Comparison of ENCODE assay signal across 13 cellular contexts in genomic region chr1:9321480-9321849, GRCh38. TPM values are rescaled to one million over a fixed set of nuclear protein-coding genes. Genes with fewer than 3 reads are reported as not detected.
DNase-seq lines count a peak whose midpoint lies in the region; ATAC-seq and TF ChIP-seq lines count a peak whose summit lies in the region.
"Had no signal": no experiment of that assay in that cellular context is flagged by ENCODE, and none has a peak within 500 bp of the region (broad histone marks: within the 10 kb centered on the region; RNA-seq: fewer than 3 reads in every experiment).

No MANE protein-coding gene starts in this region.

- H3K4me3 Mint-ChIP-seq in activated T-cell treated with anti-CD3 and anti-CD28 coated beads, Interleukin-2, amount 50 U/mL, for 24 hours = no peak overlapping the region

- peaks cover 21% of the 10 kb centered on the region for H3K4me1 Mint-ChIP-seq in activated T-cell treated with anti-CD3 and anti-CD28 coated beads, Interleukin-2, amount 50 U/mL, for 24 hours (ENCODE audit: low read depth)

- H3K27ac ChIP-seq in IMR-90 (ENCODE audit: insufficient read depth, low read length) = peak overlapping the region; percentile 85
- H3K27ac ChIP-seq in ascending aorta = peak overlapping the region; percentile 46 to 95
- H3K27ac ChIP-seq in testis = no peak overlapping the region
- H3K27ac ChIP-seq: neutrophil had no signal

- H3K4ac ChIP-seq in IMR-90 (ENCODE audit: low read depth, low read length) = peak overlapping the region; percentile 79

- H2BK15ac ChIP-seq in IMR-90 (ENCODE audit: low read depth, low read length) = 0 out of 3 replicates have a peak overlapping the region, but pooled peaks have one; percentile 6

- TF ChIP-seq CTCF in IMR-90 (conservative IDR thresholded peaks at IDR 0.05; ENCODE audit: low read depth, low read length) = no peak
- no peak for TF ChIP-seq CTCF in ascending aorta (IDR thresholded peaks at IDR 0.05)
- TF ChIP-seq CTCF in testis (IDR thresholded peaks at IDR 0.05) = no peak
- no peak for TF ChIP-seq CTCF in GM10248 (IDR thresholded peaks at IDR 0.05; ENCODE audit: control extremely low read depth, extremely low read depth, low read depth, missing control alignments)

- peak overlapping the region; percentile 35; the same call in 1 of the 2 replicates for H3K56ac ChIP-seq in IMR-90 (ENCODE audit: extremely low read depth, insufficient read depth, low read length)

- TF ChIP-seq RAD21 in IMR-90 (IDR thresholded peaks at IDR 0.05; ENCODE audit: low read length) = no peak

- BruUV-seq in IMR-90 (replicated peaks; lab: Mats Ljungman, UMichigan) = no TSS peak

- peaks cover 47% of the 10 kb centered on the region for H3K4me1 ChIP-seq in IMR-90 (ENCODE audit: control insufficient read depth, insufficient read depth, low read length)
- peaks cover 53 to 88% of the 10 kb centered on the region in 2 donors for H3K4me1 ChIP-seq in ascending aorta
- peaks cover 43% of the 10 kb centered on the region for H3K4me1 ChIP-seq in testis

- H3K9me1 ChIP-seq in IMR-90 (ENCODE audit: insufficient read depth, low read length) = peaks cover 65% of the 10 kb centered on the region

- peak overlapping the region; percentile 19 for H3K9ac ChIP-seq in IMR-90 (ENCODE audit: low read depth, low read length)

- peak overlapping the region; percentile 74; the same call in 1 of the 2 replicates for H3K23ac ChIP-seq in IMR-90 (ENCODE audit: low read depth, low read length)

- H4K20me1 ChIP-seq in IMR-90 (ENCODE audit: insufficient read depth, low read length) = peaks cover 99% of the 10 kb centered on the region

- intact Hi-C loops in IMR-90 (cut with micrococcal nuclease) = loop anchor here (2.0 kb wide), 1 partner anchor 27 kb away; no protein-coding TSS in a partner anchor
- intact Hi-C loops in ascending aorta (cut with DNase I) = no loop called here
- intact Hi-C loops in testis (cut with DNase I; ENCODE audit: low total_unique reads) = no loop called here

- no peaks in the 10 kb centered on the region for H3K27me3 Mint-ChIP-seq in activated T-cell treated with anti-CD3 and anti-CD28 coated beads, Interleukin-2, amount 50 U/mL, for 24 hours
- H3K27me3 Mint-ChIP-seq: IgD-negative memory B cell had no signal

- H2AFZ ChIP-seq in IMR-90 (replicated peaks; ENCODE audit: low read length, poor library complexity) = peak overlapping the region; percentile 68

- peak overlapping the region; percentile 90 for H2BK5ac ChIP-seq in IMR-90 (ENCODE audit: low read depth, low read length, poor library complexity, severe bottlenecking)

- H4K8ac ChIP-seq in IMR-90 (ENCODE audit: low read depth in 2 of 2, low read length in 2 of 2) = peak overlapping the region in 1 of 2 experiments; percentile 41; a peak in 1 of 4 replicates

- dilution Hi-C loops in IMR-90 (cut with HindIII; ENCODE audit: low sequenced_read_pairs, unreplicated experiment) = no loop called here

- H3K18ac ChIP-seq in IMR-90 (ENCODE audit: low read depth, low read length) = peak overlapping the region; percentile 50; the same call in 1 of the 2 replicates

- H2BK120ac ChIP-seq in IMR-90 (ENCODE audit: low read depth, low read length) = peak overlapping the region; percentile 82

- peak; percentile 79 for ATAC-seq in IMR-90 (ENCODE audit: low read depth)

- no peaks in the 10 kb centered on the region; the same call in 1 of the 2 replicates for H3K36me3 ChIP-seq in IMR-90 (ENCODE audit: control insufficient read depth, insufficient read depth, low read length)
- H3K36me3 ChIP-seq in ascending aorta = peaks cover 0 to 3% of the 10 kb centered on the region in 2 donors
- no peaks in the 10 kb centered on the region for H3K36me3 ChIP-seq in testis (ENCODE audit: low read depth, missing control alignments)
- H3K36me3 ChIP-seq in H7 (replicated peaks; ENCODE audit: control insufficient read depth, insufficient read depth, low read length) = no peaks in the 10 kb centered on the region
- H3K36me3 ChIP-seq: neutrophil had no signal

- peak overlapping the region; percentile 61 for H2AK9ac ChIP-seq in IMR-90 (replicated peaks; ENCODE audit: low read depth, low read length, poor library complexity)

- peak overlapping the region; percentile 21; the same call in 1 of the 2 replicates for H3K4me3 ChIP-seq in IMR-90 (ENCODE audit: insufficient read depth, low read depth, low read length)
- H3K4me3 ChIP-seq in ascending aorta = peak overlapping the region in 1 of 2 donors; percentile 23
- H3K4me3 ChIP-seq in testis = no peak overlapping the region
- no peak overlapping the region for H3K4me3 ChIP-seq in H7 (ENCODE audit: insufficient read depth, low read depth, low read length)

- peak overlapping the region; percentile 75 for H4K91ac ChIP-seq in IMR-90 (ENCODE audit: insufficient read depth, low read depth, low read length)

- H3K36me3 Mint-ChIP-seq in activated T-cell treated with anti-CD3 and anti-CD28 coated beads, Interleukin-2, amount 50 U/mL, for 24 hours (ENCODE audit: low read depth) = no peaks in the 10 kb centered on the region

- TF ChIP-seq POLR2A in IMR-90 (IDR thresholded peaks at IDR 0.05; ENCODE audit: low read depth, low read length) = no peak
- no peak for TF ChIP-seq POLR2A in testis (IDR thresholded peaks at IDR 0.05)

- no peaks in the 10 kb centered on the region for H3K9me3 Mint-ChIP-seq in activated T-cell treated with anti-CD3 and anti-CD28 coated beads, Interleukin-2, amount 50 U/mL, for 24 hours
- H3K9me3 Mint-ChIP-seq: IgD-negative memory B cell had no signal

- in situ Hi-C loops in IMR-90 (cut with MboI; ENCODE audit: low sequenced_read_pairs) = no loop called here

- peak overlapping the region; percentile 11; the same call in 1 of the 2 replicates for H4K5ac ChIP-seq in IMR-90 (ENCODE audit: low read depth, low read length)

- H3K4me2 ChIP-seq in IMR-90 (ENCODE audit: low read depth, low read length) = peak overlapping the region; percentile 91

- DNase-seq in IMR-90 = peak; percentile 91
- no peak for DNase-seq in ascending aorta (ENCODE audit: low spot score in 2 of 2)
- peak; percentile 14 for DNase-seq in glomerular visceral epithelial cell (ENCODE audit: extremely low spot score)
- peak; percentile 57 for DNase-seq in testis
- DNase-seq in activated T-cell treated with anti-CD3 and anti-CD28 coated beads, Interleukin-2, amount 50 U/mL, for 24 hours = no peak
- no peak for DNase-seq in GM10248 (ENCODE audit: extremely low spot score)
- DNase-seq in H7 = no peak
- DNase-seq in NCI-H510A treated with DMSO at 0.1 percent for 48 hours (lab: John Stamatoyannopoulos, UW) = no peak
- DNase-seq: activated CD8-positive, alpha-beta memory T cell treated with anti-CD3 and anti-CD28 coated beads, Interleukin-2, amount 50 U/mL, for 48 hours; EL; NCI-H226 had no signal

- POLR2A ChIA-PET in IMR-90 (lab: Charles Lee; ENCODE audit: unreplicated experiment) = interaction anchor here (0.6 to 0.7 kb wide), 4 partner anchors 24 to 137 kb away, joined by 4 to 17 read pairs (median 7); no protein-coding TSS in a partner anchor
- POLR2A ChIA-PET in GM10248 (lab: Yijun Ruan, JAX) = no interaction called here

- no peak overlapping the region for H3K27ac Mint-ChIP-seq in activated T-cell treated with anti-CD3 and anti-CD28 coated beads, Interleukin-2, amount 50 U/mL, for 24 hours
- H3K27ac Mint-ChIP-seq: IgD-negative memory B cell had no signal

- peak overlapping the region; percentile 92 for H2AK5ac ChIP-seq in IMR-90 (ENCODE audit: low read depth, low read length)

- H2BK20ac ChIP-seq in IMR-90 (ENCODE audit: low read depth, low read length) = peak overlapping the region; percentile 75

- CTCF ChIA-PET in IMR-90 (lab: Yijun Ruan, JAX) (interaction anchor here (0.6 to 1.5 kb wide), 4 partner anchors 11 to 211 kb away, joined by 3 read pairs; no protein-coding TSS in a partner anchor), GM10248 (lab: Yijun Ruan, JAX) (interaction anchor here (1.0 to 1.7 kb wide), 4 partner anchors 13 to 169 kb away, joined by 3 to 5 read pairs (median 4); no protein-coding TSS in a partner anchor)

- WGBS in IMR-90 (ENCODE audit: extremely low coverage in 2 of 2, insufficient read length in 1 of 2), 2 experiments = 20% methylated on average over 1 of the region's 11 CpGs; no CpG with 5 or more reads in 1 of the 2 experiments
- 62 to 82% methylated on average over 11 of the region's 11 CpGs for WGBS in testis, 2 donors

- H3K9me3 ChIP-seq in IMR-90 (ENCODE audit: control insufficient read depth, insufficient read depth, low read length) = no peaks in the 10 kb centered on the region
- H3K9me3 ChIP-seq in ascending aorta = no peaks in the 10 kb centered on the region
- H3K9me3 ChIP-seq in testis = no peaks in the 10 kb centered on the region
- H3K9me3 ChIP-seq: neutrophil had no signal

- H3K14ac ChIP-seq in IMR-90 (replicated peaks; ENCODE audit: low read depth, low read length) = peak overlapping the region; percentile 70

- peaks cover 39 to 95% of the 10 kb centered on the region in 2 experiments for H3K79me1 ChIP-seq in IMR-90 (ENCODE audit: low read depth in 1 of 2, low read length in 2 of 2)

- H3K27me3 ChIP-seq in IMR-90 (ENCODE audit: control insufficient read depth, insufficient read depth, low read length) = no peaks in the 10 kb centered on the region
- H3K27me3 ChIP-seq in ascending aorta = no peaks in the 10 kb centered on the region
- H3K27me3 ChIP-seq in testis = no peaks in the 10 kb centered on the region
- H3K27me3 ChIP-seq in H7 (ENCODE audit: control insufficient read depth, insufficient read depth, low read length) = no peaks in the 10 kb centered on the region

TF ChIP-seq in IMR-90, 13 proteins besides CTCF, POLR2A, EP300 and RAD21 (continues in another document):
- TF ChIP-seq CEBPB (IDR thresholded peaks at IDR 0.05; ENCODE audit: low read depth, low read length) (peak; percentile 88), FOS (IDR thresholded peaks at IDR 0.05; ENCODE audit: low read depth, low read length) (peak; percentile 80), CHD1 (IDR thresholded peaks at IDR 0.05; ENCODE audit: low read depth, low read length) (0 out of 2 replicates have a peak, but pooled peaks have one; percentile 53), MAFK (IDR thresholded peaks at IDR 0.05; ENCODE audit: low read depth, low read length) (no peak)

RNA-seq across cellular contexts. Expression of gene SPSB1, which starts 28.8 kb away (rescaled TPM):
- total RNA-seq in IMR-90 (2012; rRNA removed) (15.0 and 16.7 TPM in 2 replicates), ascending aorta (64.9 TPM), testis (10 to 100 TPM; 30.0 to 37.9 TPM)
- polyA plus RNA-seq in IMR-90 (2012; rRNA removed) (17.6 and 19.8 TPM in 2 replicates), testis (ENCODE audit: insufficient read depth, low read depth, low replicate concordance) (19.8 TPM)
- 22.0 and 35.7 TPM in 2 replicates for polyA plus RNA-seq in IMR-90 (2012; cell fraction: cytosol; rRNA removed)
- 16.5 and 24.0 TPM in 2 replicates for polyA plus RNA-seq in IMR-90 (2012; cell fraction: nucleus; rRNA removed; ENCODE audit: low replicate concordance)
- total RNA-seq in H7 (2014; rRNA removed; shearing (Covaris generic)) = 4.2 and 6.5 TPM in 2 replicates

Comparison
In these comparisons a context has a peak if more than half of its experiments do, and no peak if none do; other contexts are left out.
1. DNase-seq: peak in IMR-90 (single experiment), glomerular visceral epithelial cell (single experiment) and testis (single experiment); none in ascending aorta (0 of 2), activated T-cell treated with anti-CD3 and anti-CD28 coated beads, Interleukin-2, amount 50 U/mL, for 24 hours (single experiment), GM10248 (single experiment), H7 (single experiment) and NCI-H510A treated with DMSO at 0.1 percent for 48 hours (single experiment).
2. H3K27ac ChIP-seq: peak in IMR-90 (single experiment) and ascending aorta (2 of 2); none in testis (0 of 2).